ENCODE assay signal across 8 cellular contexts in the genomic region with DNA sequence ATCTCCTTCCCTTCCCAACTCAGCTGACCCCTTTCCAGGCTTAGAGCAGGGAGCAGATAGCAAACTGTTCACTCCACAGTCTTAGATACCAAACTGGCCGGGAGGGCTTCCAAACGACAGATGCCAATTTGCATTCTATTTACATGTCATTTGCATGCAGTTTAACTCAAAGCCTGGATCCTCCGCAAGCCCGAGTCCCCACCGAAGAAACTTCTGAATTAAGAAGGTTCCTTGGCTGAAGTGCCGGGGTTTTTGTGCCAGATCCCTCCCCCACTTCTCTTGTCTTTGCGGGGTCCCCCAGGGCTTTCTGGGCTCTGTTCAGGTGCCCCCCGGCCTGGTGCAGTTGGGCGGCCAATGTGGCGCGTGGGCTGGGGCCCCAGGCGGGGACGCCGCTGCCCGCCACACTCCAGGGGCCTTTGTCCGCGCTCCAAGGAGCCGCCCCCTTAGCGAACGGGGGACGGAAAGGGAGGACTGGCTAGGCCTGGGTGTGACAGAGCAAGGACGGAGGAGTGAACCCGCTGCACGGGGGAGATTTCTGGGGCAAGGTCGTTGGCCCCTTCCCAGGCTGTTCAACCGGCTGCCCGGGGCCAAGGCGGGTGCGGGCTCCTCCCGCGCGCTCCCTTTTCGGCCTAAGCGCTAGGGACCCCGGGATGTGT. TPM values are rescaled to one million over a fixed set of nuclear protein-coding genes. Genes with fewer than 3 reads are reported as not detected.
DNase-seq lines count a peak whose midpoint lies in the region; ATAC-seq and TF ChIP-seq lines count a peak whose summit lies in the region.

No MANE protein-coding gene starts in this region.

- peaks cover 17% of the 10 kb centered on the region for H3K4me1 Mint-ChIP-seq in activated T-cell treated with anti-CD3 and anti-CD28 coated beads, Interleukin-2, amount 50 U/mL, for 72 hours (ENCODE audit: low read depth)

- H3K4me1 ChIP-seq in right cardiac atrium (ENCODE audit: control insufficient read depth, insufficient read depth, low read length) = peaks cover 6% of the 10 kb centered on the region

- intact Hi-C loops in right cardiac atrium (cut with DNase I) = loop anchor here in 1 of 4 donors (5.0 kb wide), 2 partner anchors 41 to 166 kb away; a partner anchor contains a TSS

- no peak for TF ChIP-seq POLR2A in GM18505 (IDR thresholded peaks at IDR 0.05; ENCODE audit: borderline replicate concordance, extremely low read depth, insufficient read depth, insufficient read length)

- TF ChIP-seq CTCF in retinal pigment epithelial cell (conservative IDR thresholded peaks at IDR 0.05; ENCODE audit: low read depth, low read length) = no peak

- H3K4me3 Mint-ChIP-seq in activated T-cell treated with anti-CD3 and anti-CD28 coated beads, Interleukin-2, amount 50 U/mL, for 72 hours = peak overlapping the region; percentile 59 to 75

- no peaks in the 10 kb centered on the region for H3K9me3 ChIP-seq in right cardiac atrium (ENCODE audit: control insufficient read depth, low read length)

- H3K27ac ChIP-seq in right cardiac atrium (ENCODE audit: low read length) = peak overlapping the region; percentile 13

- H3K27me3 ChIP-seq in right cardiac atrium (ENCODE audit: control insufficient read depth, insufficient read depth) = no peaks in the 10 kb centered on the region

- DNase-seq in NCI-H2227 (lab: John Stamatoyannopoulos, UW; ENCODE audit: unreplicated experiment) (peak; percentile 47), NCI-H2227 treated with DMSO at 0.1 percent for 48 hours (lab: John Stamatoyannopoulos, UW) (no peak), right cardiac atrium (peak; percentile 58 to 86 (median 85)), retinal pigment epithelial cell (ENCODE audit: low read depth) (no peak), OCI-M2 (lab: John Stamatoyannopoulos, UW; ENCODE audit: unreplicated experiment) (no peak), GDM1 (lab: John Stamatoyannopoulos, UW) (no peak)
- peak in 1 of 2 donors; percentile 9 for DNase-seq in activated T-cell treated with anti-CD3 and anti-CD28 coated beads, Interleukin-2, amount 50 U/mL, for 72 hours

- no peaks in the 10 kb centered on the region for H3K9me3 Mint-ChIP-seq in activated T-cell treated with anti-CD3 and anti-CD28 coated beads, Interleukin-2, amount 50 U/mL, for 72 hours

- H3K36me3 Mint-ChIP-seq in activated T-cell treated with anti-CD3 and anti-CD28 coated beads, Interleukin-2, amount 50 U/mL, for 72 hours (ENCODE audit: insufficient read depth in 2 of 2) = no peaks in the 10 kb centered on the region

- ATAC-seq in activated T-cell treated with anti-CD3 and anti-CD28 coated beads, Interleukin-2, amount 50 U/mL, for 72 hours (replicated peaks in 1 of 2) = no peak
- ATAC-seq in right cardiac atrium (peak; percentile 78), GM18505 (IDR thresholded peaks at IDR 0.05; ENCODE audit: unreplicated experiment) (no peak)

- no peak overlapping the region for H3K27ac Mint-ChIP-seq in activated T-cell treated with anti-CD3 and anti-CD28 coated beads, Interleukin-2, amount 50 U/mL, for 72 hours

- peaks cover 22% of the 10 kb centered on the region for H3K27me3 Mint-ChIP-seq in activated T-cell treated with anti-CD3 and anti-CD28 coated beads, Interleukin-2, amount 50 U/mL, for 72 hours (ENCODE audit: low read depth)

- peak overlapping the region; percentile 71 for H3K4me3 ChIP-seq in right cardiac atrium (ENCODE audit: low read length)
- H3K4me3 ChIP-seq in retinal pigment epithelial cell (ENCODE audit: low read length) = peak overlapping the region; percentile 66

- under 1% methylated on average over 35 of the region's 35 CpGs for WGBS in right cardiac atrium

RNA-seq across cellular contexts. Expression of a gene that starts 1.2 kb away (rescaled TPM):
- total RNA-seq in activated T-cell treated with anti-CD3 and anti-CD28 coated beads, Interleukin-2, amount 50 U/mL, for 72 hours = under 1 TPM in 1 of 2 donors, not detected in 1; 0.17 TPM
- total RNA-seq in right cardiac atrium = 10 to 100 TPM; 56.4 to 86.8 (median 84.5) TPM
- 70.6 TPM for polyA plus RNA-seq in right cardiac atrium

Comparison
In these comparisons a context has a peak if more than half of its experiments do, and no peak if none do; other contexts are left out.
1. DNase-seq: peak in NCI-H2227 (single experiment) and right cardiac atrium (3 of 3); none in NCI-H2227 treated with DMSO at 0.1 percent for 48 hours (single experiment), retinal pigment epithelial cell (single experiment), OCI-M2 (single experiment) and GDM1 (single experiment).
2. ATAC-seq: peak in right cardiac atrium (2 of 2); none in activated T-cell treated with anti-CD3 and anti-CD28 coated beads, Interleukin-2, amount 50 U/mL, for 72 hours (0 of 2) and GM18505 (single experiment).
3. RNA of a gene that starts 1.2 kb away (total RNA-seq): 56.4 to 86.8 TPM in right cardiac atrium; 0.17 TPM in activated T-cell treated with anti-CD3 and anti-CD28 coated beads, Interleukin-2, amount 50 U/mL, for 72 hours; every median in the first group is over 10 times any median in the second.